In the genomic region with DNA sequence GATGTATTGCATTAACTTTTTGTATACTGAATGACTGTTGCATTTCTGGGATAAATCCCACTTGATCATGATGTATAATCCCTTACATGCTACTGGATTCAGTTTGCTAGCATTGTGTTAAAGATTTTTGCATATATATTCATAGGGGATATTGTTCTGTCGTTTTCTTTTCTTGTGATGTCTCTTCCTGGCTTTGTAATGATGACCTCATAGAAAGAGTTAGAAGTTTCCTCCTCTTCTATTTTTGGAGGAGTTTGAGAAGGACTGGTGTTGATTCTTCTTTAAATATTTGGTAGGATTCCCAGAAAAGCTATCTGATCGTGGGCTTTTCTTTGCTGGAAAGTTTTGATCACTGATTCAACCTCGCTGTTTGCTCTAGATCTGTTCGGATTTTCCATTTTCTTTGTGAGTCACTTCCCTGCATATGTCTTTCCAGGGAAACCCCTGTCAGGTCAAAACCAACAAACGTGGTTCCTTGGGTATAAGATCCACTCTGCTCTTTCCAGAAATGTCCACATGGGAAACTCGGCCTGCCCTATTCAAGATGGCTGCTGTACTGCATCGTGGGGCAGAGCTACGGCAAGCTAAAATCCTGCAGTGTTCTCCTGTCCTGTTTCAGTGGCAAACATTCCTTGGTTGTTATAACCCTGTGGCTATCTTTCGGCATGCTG, we compare ENCODE assay signal across 23 cellular contexts.
"Had no signal": no experiment of that assay in that cellular context is flagged by ENCODE, and none has a peak within 500 bp of the region (broad histone marks: within the 10 kb centered on the region; RNA-seq: fewer than 3 reads in every experiment).

No MANE protein-coding gene starts in this region.

- H3K4me1 ChIP-seq: breast epithelium, right atrium auricular region, transverse colon had no signal

- H3K36me3 ChIP-seq: breast epithelium, right atrium auricular region, transverse colon had no signal

- H3K4me3 ChIP-seq: breast epithelium, right atrium auricular region, skin epidermis, transverse colon had no signal

- DNase-seq: activated CD4-positive, CD25-positive, alpha-beta regulatory T cell treated with anti-CD3 and anti-CD28 coated beads, Interleukin-2, amount 50 U/mL, for 72 hours; activated naive CD4-positive, alpha-beta T cell; activated naive CD8-positive, alpha-beta T cell treated with anti-CD3 and anti-CD28 coated beads, Interleukin-2, amount 10 ng/mL, durations not matched to agents 7 days and 5 days; activated T-cell treated with anti-CD3 and anti-CD28 coated beads for 4 hours; cerebellar nuclear complex; effector memory CD4-positive, alpha-beta T cell; kidney glomerular epithelial cell; left ventricle myocardium superior; mesendoderm; nephron progenitor cell; occipital lobe; stimulated activated CD4-positive, alpha-beta T cell treated with anti-CD3 and anti-CD28 coated beads, Interleukin-4, amount 100 ng/mL, for 4 hours; stimulated activated CD8-positive, alpha-beta memory T cell treated with anti-CD3 and anti-CD28 coated beads, Interleukin-4, amount 100 ng/mL, for 48 hours; stimulated activated naive CD4-positive, alpha-beta T cell treated with Interleukin-2 at 50 U/mL for 16 hours; substantia nigra; T-helper 9 cell; transverse colon had no signal

- H3K27ac ChIP-seq: breast epithelium, epithelial cell of prostate, right atrium auricular region, skin epidermis, transverse colon had no signal

- ATAC-seq: left ventricle myocardium superior had no signal

- H3K27me3 Mint-ChIP-seq: activated naive CD8-positive, alpha-beta T cell treated with anti-CD3 and anti-CD28 coated beads, Interleukin-2, amount 10 ng/mL, durations not matched to agents 7 days and 5 days; dendritic cell treated with granulocyte-macrophage colony-stimulating factor and Interleukin-4, amounts not matched to agents 40 ng/mL and 50 ng/mL, for 4 days; progenitor cell of endocrine pancreas had no signal

- H3K4me1 Mint-ChIP-seq: activated naive CD8-positive, alpha-beta T cell treated with anti-CD3 and anti-CD28 coated beads, Interleukin-2, amount 10 ng/mL, durations not matched to agents 7 days and 5 days had no signal

- H3K27me3 ChIP-seq: breast epithelium, right atrium auricular region, transverse colon had no signal

- H3K4me3 Mint-ChIP-seq: activated naive CD8-positive, alpha-beta T cell treated with anti-CD3 and anti-CD28 coated beads, Interleukin-2, amount 10 ng/mL, durations not matched to agents 7 days and 5 days; dendritic cell treated with granulocyte-macrophage colony-stimulating factor and Interleukin-4, amounts not matched to agents 40 ng/mL and 50 ng/mL, for 4 days; nephron progenitor cell had no signal

- H3K27ac Mint-ChIP-seq: activated naive CD8-positive, alpha-beta T cell treated with anti-CD3 and anti-CD28 coated beads, Interleukin-2, amount 10 ng/mL, durations not matched to agents 7 days and 5 days; dendritic cell treated with granulocyte-macrophage colony-stimulating factor and Interleukin-4, amounts not matched to agents 40 ng/mL and 50 ng/mL, for 4 days; nephron progenitor cell; progenitor cell of endocrine pancreas had no signal

- H3K36me3 Mint-ChIP-seq: activated naive CD8-positive, alpha-beta T cell treated with anti-CD3 and anti-CD28 coated beads, Interleukin-2, amount 10 ng/mL, durations not matched to agents 7 days and 5 days had no signal
